In the genomic region with DNA sequence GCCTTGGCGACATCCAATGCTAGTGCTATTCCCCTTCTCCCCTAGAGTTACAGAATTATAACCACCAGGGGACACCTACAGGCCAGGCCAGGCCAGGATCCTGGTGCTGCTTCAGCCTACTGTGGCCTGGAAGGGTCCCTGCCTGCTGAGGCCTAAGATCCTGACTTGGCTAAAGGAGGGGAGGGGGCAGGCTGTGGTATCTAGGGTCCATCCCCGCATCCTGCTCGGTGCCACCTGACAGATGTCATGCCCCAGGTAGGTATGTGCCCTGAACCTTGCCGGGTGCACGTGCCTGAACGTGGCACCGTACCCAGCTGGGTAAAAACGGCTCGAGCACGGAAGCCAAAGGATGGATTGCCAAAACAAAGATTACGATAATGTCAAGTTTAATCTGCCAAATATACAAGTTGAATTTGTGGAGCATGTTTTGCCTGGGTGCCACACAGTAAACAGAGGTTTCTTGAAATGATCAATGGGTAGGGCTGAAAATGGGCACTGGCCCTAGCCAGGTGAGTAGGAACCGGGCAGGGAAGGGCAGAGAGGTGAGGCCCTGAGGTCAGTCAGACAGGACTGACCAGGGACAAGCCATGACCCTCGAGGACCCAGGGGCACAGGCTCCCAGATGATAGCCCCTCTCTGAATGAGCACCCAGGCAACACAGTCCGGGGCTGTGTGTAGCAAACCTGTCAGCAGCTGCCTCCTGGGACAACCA, we compare ENCODE assay signal across 14 cellular contexts. TPM values are rescaled to one million over a fixed set of nuclear protein-coding genes. Genes with fewer than 3 reads are reported as not detected.
DNase-seq lines count a peak whose midpoint lies in the region; ATAC-seq, FAIRE-seq and TF ChIP-seq lines count a peak whose summit lies in the region.
"Had no signal": no experiment of that assay in that cellular context is flagged by ENCODE, and none has a peak within 500 bp of the region (broad histone marks: within the 10 kb centered on the region; RNA-seq: fewer than 3 reads in every experiment).

No MANE protein-coding gene starts in this region.

- CTCF ChIA-PET in activated CD8-positive, alpha-beta T cell treated with anti-CD3 and anti-CD28 coated beads for 36 hours (lab: Charles Lee): interaction anchor here (1.5 kb wide), 1 partner anchor 9 kb away, joined by 4 read pairs; no protein-coding TSS in a partner anchor
- CTCF ChIA-PET in activated CD8-positive, alpha-beta T cell treated with anti-CD3 and anti-CD28 coated beads, Interleukin-2, amount 10 ng/mL, durations not matched to agents 7 days and 5 days (lab: Charles Lee): interaction anchor here (4.5 kb wide), 1 partner anchor 12 kb away, joined by 17 read pairs; the partner anchor contains the start of genes BUD31 and PDAP1

- H3K27ac Mint-ChIP-seq in activated CD8-positive, alpha-beta T cell treated with anti-CD3 and anti-CD28 coated beads for 36 hours: peak overlapping the region; percentile 45
- H3K27ac Mint-ChIP-seq in activated CD8-positive, alpha-beta T cell treated with anti-CD3 and anti-CD28 coated beads, Interleukin-2, amount 10 ng/mL, durations not matched to agents 7 days and 5 days: no peak overlapping the region
- H3K27ac Mint-ChIP-seq in astrocyte (ENCODE audit: unreplicated experiment): peak overlapping the region; percentile 62
- H3K27ac Mint-ChIP-seq in naive thymus-derived CD8-positive, alpha-beta T cell: peak overlapping the region in 6 of 10 donors; percentile 14 to 86 (median 54)
- H3K27ac Mint-ChIP-seq: HFFc6 had no signal

- H3K36me3 ChIP-seq in astrocyte (ENCODE audit: insufficient read depth, low read length): peaks cover 40% of the 10 kb centered on the region

- H3K9me3 Mint-ChIP-seq in activated CD8-positive, alpha-beta T cell treated with anti-CD3 and anti-CD28 coated beads for 36 hours: no peaks in the 10 kb centered on the region
- no peaks in the 10 kb centered on the region for H3K9me3 Mint-ChIP-seq in activated CD8-positive, alpha-beta T cell treated with anti-CD3 and anti-CD28 coated beads, Interleukin-2, amount 10 ng/mL, durations not matched to agents 7 days and 5 days (ENCODE audit: insufficient read depth)
- H3K9me3 Mint-ChIP-seq in astrocyte (ENCODE audit: unreplicated experiment): no peaks in the 10 kb centered on the region
- no peaks in the 10 kb centered on the region for H3K9me3 Mint-ChIP-seq in naive thymus-derived CD8-positive, alpha-beta T cell
- H3K9me3 Mint-ChIP-seq: HFFc6 had no signal

- H3K27me3 Mint-ChIP-seq in activated CD8-positive, alpha-beta T cell treated with anti-CD3 and anti-CD28 coated beads for 36 hours: no peaks in the 10 kb centered on the region
- H3K27me3 Mint-ChIP-seq in activated CD8-positive, alpha-beta T cell treated with anti-CD3 and anti-CD28 coated beads, Interleukin-2, amount 10 ng/mL, durations not matched to agents 7 days and 5 days (ENCODE audit: low read depth): no peaks in the 10 kb centered on the region
- H3K27me3 Mint-ChIP-seq in astrocyte (ENCODE audit: low read depth, unreplicated experiment): no peaks in the 10 kb centered on the region
- no peaks in the 10 kb centered on the region for H3K27me3 Mint-ChIP-seq in naive thymus-derived CD8-positive, alpha-beta T cell
- H3K27me3 Mint-ChIP-seq: T-helper 17 cell had no signal

- no peak overlapping the region for H3K27ac ChIP-seq in astrocyte (ENCODE audit: low read depth, low read length)

- no peak for DNase-seq in activated CD8-positive, alpha-beta T cell treated with anti-CD3 and anti-CD28 coated beads for 36 hours
- DNase-seq in activated CD8-positive, alpha-beta T cell treated with anti-CD3 and anti-CD28 coated beads, Interleukin-2, amount 10 ng/mL, durations not matched to agents 7 days and 5 days: no peak
- DNase-seq in GM18507 (ENCODE audit: extremely low spot score, insufficient read length, low read depth): no peak
- no peak for DNase-seq in astrocyte (ENCODE audit: low read depth)
- no peak for DNase-seq in naive thymus-derived CD8-positive, alpha-beta T cell
- no peak for DNase-seq in cortex of kidney (lab: John Stamatoyannopoulos, UW)
- DNase-seq in NCI-H226: no peak
- DNase-seq: dorsolateral prefrontal cortex, HFFc6, midbrain, NCI-H345, T-helper 17 cell had no signal

- no peaks in the 10 kb centered on the region for H3K27me3 ChIP-seq in astrocyte (ENCODE audit: insufficient read depth, low read length)
- H3K27me3 ChIP-seq: dorsolateral prefrontal cortex had no signal

- H3K79me2 ChIP-seq in astrocyte (ENCODE audit: insufficient read depth, low read length): peaks cover 27% of the 10 kb centered on the region

- no peak for TF ChIP-seq CTCF in activated CD8-positive, alpha-beta T cell treated with anti-CD3 and anti-CD28 coated beads for 36 hours (IDR thresholded peaks at IDR 0.05)
- no peak for TF ChIP-seq CTCF in astrocyte (IDR thresholded peaks at IDR 0.05; ENCODE audit: insufficient read depth, low read depth, low read length)

- H3K4me3 Mint-ChIP-seq in activated CD8-positive, alpha-beta T cell treated with anti-CD3 and anti-CD28 coated beads for 36 hours: no peak overlapping the region
- no peak overlapping the region for H3K4me3 Mint-ChIP-seq in activated CD8-positive, alpha-beta T cell treated with anti-CD3 and anti-CD28 coated beads, Interleukin-2, amount 10 ng/mL, durations not matched to agents 7 days and 5 days
- no peak overlapping the region for H3K4me3 Mint-ChIP-seq in astrocyte (ENCODE audit: unreplicated experiment)
- H3K4me3 Mint-ChIP-seq in naive thymus-derived CD8-positive, alpha-beta T cell: no peak overlapping the region
- H3K4me3 Mint-ChIP-seq: HFFc6, T-helper 17 cell had no signal

- peaks cover 58% of the 10 kb centered on the region for H3K36me3 Mint-ChIP-seq in activated CD8-positive, alpha-beta T cell treated with anti-CD3 and anti-CD28 coated beads for 36 hours (ENCODE audit: low read depth)
- H3K36me3 Mint-ChIP-seq in activated CD8-positive, alpha-beta T cell treated with anti-CD3 and anti-CD28 coated beads, Interleukin-2, amount 10 ng/mL, durations not matched to agents 7 days and 5 days (ENCODE audit: low read depth): peaks cover 75% of the 10 kb centered on the region
- H3K36me3 Mint-ChIP-seq in astrocyte (ENCODE audit: low read depth, unreplicated experiment): peaks cover 18% of the 10 kb centered on the region
- peaks cover 0 to 84% (median 10%) of the 10 kb centered on the region in 3 donors for H3K36me3 Mint-ChIP-seq in naive thymus-derived CD8-positive, alpha-beta T cell

- FAIRE-seq in GM18507 (lab: Jason Lieb, UNC) (peak; percentile 38), astrocyte (lab: Jason Lieb, UNC) (no peak)
- FAIRE-seq: G401.6 had no signal

- POLR2A ChIA-PET in activated CD8-positive, alpha-beta T cell treated with anti-CD3 and anti-CD28 coated beads for 36 hours (lab: Charles Lee): interaction anchor here (1.1 to 5.1 kb wide), 3 partner anchors 10 to 14 kb away, joined by 3 to 58 read pairs (median 4); partner anchors contain the start of genes BUD31 and PDAP1
- POLR2A ChIA-PET in activated CD8-positive, alpha-beta T cell treated with anti-CD3 and anti-CD28 coated beads, Interleukin-2, amount 10 ng/mL, durations not matched to agents 7 days and 5 days (lab: Charles Lee): interaction anchor here (1.0 to 1.2 kb wide), 3 partner anchors 10 to 15 kb away, joined by 3 read pairs; partner anchors contain the start of genes BUD31 and PDAP1
- POLR2A ChIA-PET in naive thymus-derived CD8-positive, alpha-beta T cell (lab: Charles Lee): interaction anchor here (1.1 to 6.1 kb wide), 5 partner anchors 8 to 57 kb away, joined by 3 to 95 read pairs (median 29); partner anchors contain the start of genes ARPC1B, BUD31 and PDAP1

- H3K9me3 ChIP-seq in astrocyte (ENCODE audit: insufficient read depth, low read depth, low read length): no peaks in the 10 kb centered on the region

- peaks cover 25% of the 10 kb centered on the region for H3K4me1 Mint-ChIP-seq in activated CD8-positive, alpha-beta T cell treated with anti-CD3 and anti-CD28 coated beads for 36 hours (ENCODE audit: low read depth)
- H3K4me1 Mint-ChIP-seq in activated CD8-positive, alpha-beta T cell treated with anti-CD3 and anti-CD28 coated beads, Interleukin-2, amount 10 ng/mL, durations not matched to agents 7 days and 5 days (ENCODE audit: low read depth): peaks cover 36% of the 10 kb centered on the region
- peaks cover 14% of the 10 kb centered on the region for H3K4me1 Mint-ChIP-seq in astrocyte (ENCODE audit: low read depth, unreplicated experiment)
- H3K4me1 Mint-ChIP-seq in naive thymus-derived CD8-positive, alpha-beta T cell: peaks cover 7 to 39% (median 32%) of the 10 kb centered on the region in 4 donors

- H3K9ac ChIP-seq in astrocyte (ENCODE audit: low read length): no peak overlapping the region

- H3K4me1 ChIP-seq in astrocyte (ENCODE audit: insufficient read depth, low read length): peaks cover 17% of the 10 kb centered on the region

- intact Hi-C loops in activated CD8-positive, alpha-beta T cell treated with anti-CD3 and anti-CD28 coated beads for 36 hours (cut with micrococcal nuclease): no loop called here

- H3K4me3 ChIP-seq in astrocyte (ENCODE audit: insufficient read depth, low read depth, low read length): no peak overlapping the region
- H3K4me3 ChIP-seq: dorsolateral prefrontal cortex had no signal

- H2AFZ ChIP-seq in astrocyte (ENCODE audit: low read depth, low read length): no peak overlapping the region

- H4K20me1 ChIP-seq in astrocyte (ENCODE audit: insufficient read depth, low read length): peaks cover 86% of the 10 kb centered on the region

- no peak overlapping the region for H3K4me2 ChIP-seq in astrocyte (ENCODE audit: low read length)

- no peak for ATAC-seq in activated CD8-positive, alpha-beta T cell treated with anti-CD3 and anti-CD28 coated beads for 36 hours
- ATAC-seq in activated CD8-positive, alpha-beta T cell treated with anti-CD3 and anti-CD28 coated beads, Interleukin-2, amount 10 ng/mL, durations not matched to agents 7 days and 5 days: no peak
- no peak for ATAC-seq in naive thymus-derived CD8-positive, alpha-beta T cell
- no peak for ATAC-seq in HG02970 (IDR thresholded peaks at IDR 0.05; ENCODE audit: low FRiP score, unreplicated experiment)
- ATAC-seq: T-helper 17 cell had no signal

RNA-seq across cellular contexts. Expression of gene PDAP1, which starts 12.6 kb away (rescaled TPM):
- 100 to 1,000 TPM; 160 TPM for total RNA-seq in activated CD8-positive, alpha-beta T cell treated with anti-CD3 and anti-CD28 coated beads for 36 hours
- 100 to 1,000 TPM; 104 TPM for total RNA-seq in activated CD8-positive, alpha-beta T cell treated with anti-CD3 and anti-CD28 coated beads, Interleukin-2, amount 10 ng/mL, durations not matched to agents 7 days and 5 days
- 106 and 111 TPM in 2 replicates for total RNA-seq in astrocyte
- 10 to 100 TPM; 70.2 to 75.1 TPM for total RNA-seq in naive thymus-derived CD8-positive, alpha-beta T cell
- 10 to 100 TPM; 24.0 to 35.6 (median 33.4) TPM for polyA plus RNA-seq in naive thymus-derived CD8-positive, alpha-beta T cell

RNA-seq across cellular contexts. Expression of gene BUD31, which starts 13.0 kb away (rescaled TPM):
- 100 to 1,000 TPM; 118 to 124 TPM for total RNA-seq in activated CD8-positive, alpha-beta T cell treated with anti-CD3 and anti-CD28 coated beads for 36 hours
- total RNA-seq in activated CD8-positive, alpha-beta T cell treated with anti-CD3 and anti-CD28 coated beads, Interleukin-2, amount 10 ng/mL, durations not matched to agents 7 days and 5 days: 100 to 1,000 TPM; 101 to 110 TPM
- 167 and 176 TPM in 2 replicates for total RNA-seq in astrocyte
- total RNA-seq in naive thymus-derived CD8-positive, alpha-beta T cell: 10 to 100 TPM; 61.7 to 74.6 TPM
- polyA plus RNA-seq in naive thymus-derived CD8-positive, alpha-beta T cell: 100 to 1,000 TPM; 151 to 216 (median 170) TPM

RNA-seq across cellular contexts. Expression of gene ARPC1B, which starts 21.2 kb away (rescaled TPM):
- total RNA-seq in activated CD8-positive, alpha-beta T cell treated with anti-CD3 and anti-CD28 coated beads for 36 hours: 100 to 1,000 TPM; 304 to 307 TPM
- 100 to 1,000 TPM; 408 to 412 TPM for total RNA-seq in activated CD8-positive, alpha-beta T cell treated with anti-CD3 and anti-CD28 coated beads, Interleukin-2, amount 10 ng/mL, durations not matched to agents 7 days and 5 days
- total RNA-seq in astrocyte: 170 and 175 TPM in 2 replicates
- total RNA-seq in naive thymus-derived CD8-positive, alpha-beta T cell: 100 to 1,000 TPM; 165 to 170 TPM
- polyA plus RNA-seq in naive thymus-derived CD8-positive, alpha-beta T cell: 100 to 1,000 TPM; 597 to 712 (median 662) TPM

RNA-seq across cellular contexts. Expression of gene PTCD1, which starts 42.8 kb away (rescaled TPM):
- 1 to 10 TPM; 7.2 to 8.2 TPM for total RNA-seq in activated CD8-positive, alpha-beta T cell treated with anti-CD3 and anti-CD28 coated beads for 36 hours
- total RNA-seq in activated CD8-positive, alpha-beta T cell treated with anti-CD3 and anti-CD28 coated beads, Interleukin-2, amount 10 ng/mL, durations not matched to agents 7 days and 5 days: 10 to 100 TPM; 10.9 to 13.4 TPM
- 5.8 and 7.4 TPM in 2 replicates for total RNA-seq in astrocyte
- total RNA-seq in naive thymus-derived CD8-positive, alpha-beta T cell: 10 to 100 TPM; 11.5 to 13.8 TPM
- polyA plus RNA-seq in naive thymus-derived CD8-positive, alpha-beta T cell: 1 to 10 TPM; 2.0 to 3.9 (median 3.2) TPM

RNA-seq across cellular contexts. Expression of gene CPSF4, which starts 43.0 kb away (rescaled TPM):
- total RNA-seq in activated CD8-positive, alpha-beta T cell treated with anti-CD3 and anti-CD28 coated beads for 36 hours: 10 to 100 TPM; 62.3 to 64.6 TPM
- total RNA-seq in activated CD8-positive, alpha-beta T cell treated with anti-CD3 and anti-CD28 coated beads, Interleukin-2, amount 10 ng/mL, durations not matched to agents 7 days and 5 days: 10 to 100 TPM; 64.0 to 65.8 TPM
- total RNA-seq in astrocyte: 42.8 and 46.8 TPM in 2 replicates
- 10 to 100 TPM; 48.6 to 55.2 TPM for total RNA-seq in naive thymus-derived CD8-positive, alpha-beta T cell
- polyA plus RNA-seq in naive thymus-derived CD8-positive, alpha-beta T cell: 10 to 100 TPM; 22.9 to 31.3 (median 28.1) TPM
